In genomic region chr16:50067290-50067853, GRCh38 we compare ENCODE assay signal across 8 cellular contexts. TPM values are rescaled to one million over a fixed set of nuclear protein-coding genes. Genes with fewer than 3 reads are reported as not detected.
DNase-seq lines count a peak whose midpoint lies in the region; ATAC-seq, FAIRE-seq and TF ChIP-seq lines count a peak whose summit lies in the region.

No MANE protein-coding gene starts in this region.

- H3K36me3 ChIP-seq in small intestine (ENCODE audit: control insufficient read depth in 2 of 2, insufficient read depth in 2 of 2, low read length in 2 of 2) (no peaks in the 10 kb centered on the region), thyroid gland (peaks cover 4 to 7% of the 10 kb centered on the region in 2 donors)

- H3K27ac ChIP-seq in small intestine (ENCODE audit: low read depth in 1 of 2, low read length in 1 of 2) (no peak overlapping the region), thyroid gland (no peak overlapping the region)

- no peak for FAIRE-seq in small intestine (lab: Jason Lieb, UNC)

- H3K4me1 ChIP-seq in small intestine (ENCODE audit: control insufficient read depth in 2 of 2, insufficient read depth in 1 of 2, low read depth in 1 of 2, low read length in 1 of 2) (no peaks in the 10 kb centered on the region), thyroid gland (peaks cover 4 to 7% of the 10 kb centered on the region in 2 donors)

- DNase-seq in DMS114 treated with DMSO at 0.1 percent for 48 hours (lab: John Stamatoyannopoulos, UW; ENCODE audit: unreplicated experiment) (peak; percentile 30), NCI-H2227 (lab: John Stamatoyannopoulos, UW; ENCODE audit: unreplicated experiment) (peak; percentile 53), germinal center (ENCODE audit: low spot score) (peak; percentile 31), small intestine (peak; percentile 11), thyroid gland (no peak)
- DNase-seq in activated T-cell treated with anti-CD3 and anti-CD28 coated beads, Interleukin-2, amount 50 U/mL, for 48 hours = peak; percentile 42 to 47

- H3K9me3 ChIP-seq in small intestine (ENCODE audit: control insufficient read depth, low read depth) (no peaks in the 10 kb centered on the region), thyroid gland (no peaks in the 10 kb centered on the region)

- no peak for TF ChIP-seq POLR2A in thyroid gland (IDR thresholded peaks at IDR 0.05)

- H3K27me3 ChIP-seq in small intestine (ENCODE audit: control insufficient read depth in 2 of 2, insufficient read depth in 2 of 2, low read length in 2 of 2) (no peaks in the 10 kb centered on the region), thyroid gland (no peaks in the 10 kb centered on the region)

- H3K4me3 ChIP-seq in small intestine (ENCODE audit: low read depth in 1 of 2, low read length in 2 of 2) = no peak overlapping the region
- no peak overlapping the region for H3K4me3 ChIP-seq in thyroid gland (replicated peaks in 1 of 3)

- ATAC-seq in GM21717 (IDR thresholded peaks at IDR 0.05; ENCODE audit: unreplicated experiment) (peak; percentile 31), HG02588 (IDR thresholded peaks at IDR 0.05; ENCODE audit: unreplicated experiment) (no peak)

- intact Hi-C loops in thyroid gland (cut with DNase I) = loop anchor here (10.0 kb wide), 1 partner anchor 87 kb away; the partner anchor contains the start of gene TENT4B

- TF ChIP-seq CTCF in thyroid gland (IDR thresholded peaks at IDR 0.05) = peak in 2 of 6 experiments; percentile 17 to 24

- 41 to 52% (median 42%) methylated on average over 3 of the region's 3 CpGs for WGBS in small intestine, 3 donors
- 55 to 66% methylated on average over 3 of the region's 3 CpGs for WGBS in thyroid gland, 2 donors

RNA-seq across cellular contexts. Expression of gene HEATR3, which starts 1.6 kb away (rescaled TPM):
- 10 to 100 TPM; 11.9 to 14.3 (median 12.3) TPM for polyA plus RNA-seq in small intestine
- 10 to 100 TPM; 12.6 to 24.1 (median 17.9) TPM for total RNA-seq in thyroid gland

RNA-seq across cellular contexts. Expression of gene CNEP1R1, which starts 42.3 kb away (rescaled TPM):
- 1 to 10 TPM; 6.8 to 7.6 (median 7.3) TPM for polyA plus RNA-seq in small intestine
- total RNA-seq in thyroid gland = 10 to 100 TPM in 2 of 4 donors, 1 to 10 TPM in 2; 7.0 to 13.1 (median 10.8) TPM

Comparison
In these comparisons a context has a peak if more than half of its experiments do, and no peak if none do; other contexts are left out.
1. DNase-seq: peak in DMS114 treated with DMSO at 0.1 percent for 48 hours (single experiment), NCI-H2227 (single experiment), activated T-cell treated with anti-CD3 and anti-CD28 coated beads, Interleukin-2, amount 50 U/mL, for 48 hours (2 of 2), germinal center (single experiment) and small intestine (single experiment); none in thyroid gland (0 of 2).